8 cellular contexts compared by ENCODE assay signal in the genomic region with DNA sequence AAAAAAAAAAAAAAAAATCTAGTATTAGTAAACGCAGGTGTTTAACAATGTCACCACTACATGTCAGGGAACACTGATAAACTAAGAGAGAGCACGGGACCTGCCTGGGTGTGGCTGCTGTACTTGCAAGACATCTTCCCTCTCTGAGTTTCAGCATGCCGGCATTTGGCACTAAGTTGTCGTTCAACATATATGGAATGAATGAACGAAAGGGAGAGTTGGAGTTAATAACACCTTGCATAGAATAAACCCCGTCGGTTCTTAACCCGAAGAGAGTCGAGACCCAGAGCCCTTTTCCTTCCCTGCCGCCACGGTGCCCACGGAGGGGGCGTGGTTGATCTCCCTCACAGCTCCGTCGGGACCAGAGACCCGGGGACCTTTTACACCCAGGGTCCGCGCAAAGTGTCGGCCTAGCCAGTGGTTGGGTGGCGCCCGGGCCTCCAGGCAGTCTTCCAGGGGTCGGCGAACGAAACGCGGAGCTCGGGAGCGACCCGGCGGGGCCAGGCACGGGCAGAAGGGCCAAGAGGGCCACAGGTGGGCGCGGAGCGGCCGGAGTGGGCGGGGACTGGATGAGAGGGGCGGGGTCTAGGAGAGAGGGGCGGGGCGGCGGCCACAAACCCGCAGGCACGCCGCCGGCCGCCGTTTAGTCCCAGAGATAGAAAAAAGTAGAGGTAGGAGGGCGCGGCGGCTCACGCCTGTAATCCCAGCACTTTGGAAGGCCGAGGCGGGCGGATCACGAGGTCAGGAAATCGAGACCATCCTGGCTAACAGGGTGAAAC. TPM values are rescaled to one million over a fixed set of nuclear protein-coding genes. Genes with fewer than 3 reads are reported as not detected.
A peak's percentile ranks its signal among the peaks of the same experiment; 100 is the strongest.
DNase-seq lines count a peak whose midpoint lies in the region; ATAC-seq, FAIRE-seq and TF ChIP-seq lines count a peak whose summit lies in the region.

No MANE protein-coding gene starts in this region.

- H3K4me3 ChIP-seq in KMS-11 (IDR thresholded peaks at IDR 0.05; ENCODE audit: insufficient read depth, low read depth, low read length) (no peak overlapping the region), astrocyte of the cerebellum (ENCODE audit: low read depth, low read length) (peak overlapping the region; percentile 70), sigmoid colon (peak overlapping the region; percentile 60 to 97 (median 84))

- H3K9me3 ChIP-seq in sigmoid colon, result no peaks in the 10 kb centered on the region

- no peaks in the 10 kb centered on the region for H4K20me1 ChIP-seq in KMS-11 (ENCODE audit: insufficient read depth)

- TF ChIP-seq CTCF in KMS-11 (conservative IDR thresholded peaks at IDR 0.05; ENCODE audit: low read depth, low read length) (no peak; the same call in 1 of the 2 replicates), astrocyte of the cerebellum (IDR thresholded peaks at IDR 0.05; ENCODE audit: low read depth, low read length, missing control alignments) (no peak), sigmoid colon (IDR thresholded peaks at IDR 0.05) (no peak)

- FAIRE-seq in HTR-8/SVneo (lab: Jason Lieb, UNC), result no peak

- peak; percentile 74 for ATAC-seq in GM21528 (IDR thresholded peaks at IDR 0.05; ENCODE audit: low FRiP score, unreplicated experiment)

- 1 to 3% methylated on average over 55 of the region's 55 CpGs for WGBS in sigmoid colon, 2 donors

- no peaks in the 10 kb centered on the region for H3K27me3 ChIP-seq in KMS-11 (ENCODE audit: insufficient read depth, low read depth)
- H3K27me3 ChIP-seq in sigmoid colon, result no peaks in the 10 kb centered on the region

- peak overlapping the region; percentile 78; the same call in 1 of the 2 replicates for H3K9ac ChIP-seq in KMS-11

- no peak for TF ChIP-seq EP300 in sigmoid colon (IDR thresholded peaks at IDR 0.05)

- DNase-seq in COLO668 (lab: John Stamatoyannopoulos, UW; ENCODE audit: unreplicated experiment) (peak; percentile 65), T-helper 9 cell (peak; percentile 61), astrocyte of the cerebellum (ENCODE audit: low read depth) (no peak), hypothalamus (lab: John Stamatoyannopoulos, UW) (peak in 38 of 51 donors; percentile 8 to 65 (median 34)), sigmoid colon (peak; percentile 80), HTR-8/SVneo (ENCODE audit: insufficient read length, low spot score) (no peak)

- H3K27ac ChIP-seq in KMS-11 (peak overlapping the region; percentile 38; the same call in 1 of the 2 replicates), sigmoid colon (peak overlapping the region; percentile 81 to 90 (median 88))

- intact Hi-C loops in sigmoid colon (cut with DNase I), result no loop called here

- H2AFZ ChIP-seq in KMS-11 (ENCODE audit: low read depth), result peak overlapping the region; percentile 79

- in situ Hi-C loops in astrocyte of the cerebellum (cut with HindIII; ENCODE audit: low sequenced_read_pairs), result no loop called here

- peaks cover 6% of the 10 kb centered on the region for H3K4me1 ChIP-seq in KMS-11 (ENCODE audit: low read depth, poor library complexity, severe bottlenecking)
- H3K4me1 ChIP-seq in sigmoid colon, result peaks cover 0 to 37% (median 21%) of the 10 kb centered on the region in 4 donors

- H3K36me3 ChIP-seq in KMS-11 (ENCODE audit: insufficient read depth) (no peaks in the 10 kb centered on the region), sigmoid colon (peaks cover 0 to 12% (median 2%) of the 10 kb centered on the region in 4 donors)

- no peak for TF ChIP-seq POLR2A in sigmoid colon (IDR thresholded peaks at IDR 0.05)

- H3K4me2 ChIP-seq in KMS-11, result peak overlapping the region; percentile 82

- H3K79me2 ChIP-seq in KMS-11 (ENCODE audit: insufficient read depth, low read depth), result no peaks in the 10 kb centered on the region

RNA-seq across cellular contexts. Expression of a gene that starts 0.8 kb away (rescaled TPM):
- total RNA-seq in sigmoid colon, result 10 to 100 TPM; 11.6 to 30.9 (median 25.4) TPM
- 10 to 100 TPM; 31.2 to 70.9 (median 41.8) TPM for polyA plus RNA-seq in sigmoid colon

RNA-seq across cellular contexts. Expression of a gene that starts 25.1 kb away (rescaled TPM):
- total RNA-seq in sigmoid colon, result 100 to 1,000 TPM; 117 to 154 (median 134) TPM
- 100 to 1,000 TPM; 158 to 261 (median 249) TPM for polyA plus RNA-seq in sigmoid colon

Comparison
In these comparisons a context has a peak if more than half of its experiments do, and no peak if none do; other contexts are left out.
1. DNase-seq: peak in COLO668 (single experiment), T-helper 9 cell (single experiment), hypothalamus (38 of 51) and sigmoid colon (single experiment); none in astrocyte of the cerebellum (single experiment) and HTR-8/SVneo (single experiment).